ENCODE assay signal across 2 cellular contexts in genomic region chr2:26795135-26795534, GRCh38. TPM values are rescaled to one million over a fixed set of nuclear protein-coding genes. Genes with fewer than 3 reads are reported as not detected.
"Had no signal": no experiment of that assay in that cellular context is flagged by ENCODE, and none has a peak within 500 bp of the region (broad histone marks: within the 10 kb centered on the region; RNA-seq: fewer than 3 reads in every experiment).

No MANE protein-coding gene starts in this region.

RNA-seq across cellular contexts. Expression of gene DPYSL5, which starts 52.8 kb away (rescaled TPM):
- total RNA-seq: GM23248, HFFc6 had no signal
- polyA plus RNA-seq: GM23248 had no signal
